ENCODE assay signal across 22 cellular contexts in genomic region chr18:8856769-8857393, GRCh38.
DNase-seq lines count a peak whose midpoint lies in the region; TF ChIP-seq lines count a peak whose summit lies in the region.
"Had no signal": no experiment of that assay in that cellular context is flagged by ENCODE, and none has a peak within 500 bp of the region (broad histone marks: within the 10 kb centered on the region; RNA-seq: fewer than 3 reads in every experiment).

No MANE protein-coding gene starts in this region.

- no peak overlapping the region for H3K4me2 ChIP-seq in H9 (ENCODE audit: insufficient read depth, insufficient read length, low read length)
- no peak overlapping the region for H3K4me2 ChIP-seq in mesendoderm (ENCODE audit: low read length)
- H3K4me2 ChIP-seq: A549 had no signal

- H3K4me3 Mint-ChIP-seq in H9 (no peak overlapping the region), endodermal cell (no peak overlapping the region)
- H3K4me3 Mint-ChIP-seq: CD8-positive, alpha-beta T cell; IgD-negative memory B cell; T-cell had no signal

- H3K4me1 Mint-ChIP-seq in H9 (peaks cover 7 to 11% of the 10 kb centered on the region in 2 experiments), endodermal cell (peaks cover 1% of the 10 kb centered on the region)
- H3K4me1 Mint-ChIP-seq: T-cell had no signal

- no peaks in the 10 kb centered on the region for H4K20me1 ChIP-seq in H9 (ENCODE audit: control insufficient read depth, insufficient read depth, insufficient read length)

- no peaks in the 10 kb centered on the region for H3K23me2 ChIP-seq in H9 (ENCODE audit: insufficient read length, low read depth, low read length, poor library complexity, severe bottlenecking)

- H3K56ac ChIP-seq in H9 (ENCODE audit: insufficient read length, low read depth, low read length), result no peak overlapping the region
- peak overlapping the region; percentile 20 for H3K56ac ChIP-seq in mesendoderm (ENCODE audit: low read length)

- no peak overlapping the region for H3K4me3 ChIP-seq in endodermal cell (ENCODE audit: low read length)
- H3K4me3 ChIP-seq in mesendoderm (ENCODE audit: low read length), result no peak overlapping the region
- no peak overlapping the region for H3K4me3 ChIP-seq in HAP-1
- H3K4me3 ChIP-seq: A549, SJSA1 had no signal

- H4K8ac ChIP-seq in H9 (replicated peaks; ENCODE audit: insufficient read length, low read depth, low read length) (no peak overlapping the region), mesendoderm (ENCODE audit: low read depth, low read length) (no peak overlapping the region)

- H2BK15ac ChIP-seq in H9 (ENCODE audit: low read depth, low read length), result no peak overlapping the region
- H2BK15ac ChIP-seq in mesendoderm (replicated peaks; ENCODE audit: low read depth), result no peak overlapping the region

- H3K36me3 ChIP-seq in endodermal cell (ENCODE audit: control insufficient read depth, insufficient read depth, low read length) (no peaks in the 10 kb centered on the region), mesendoderm (ENCODE audit: control insufficient read depth, insufficient read depth, low read length) (no peaks in the 10 kb centered on the region), HAP-1 (replicated peaks) (no peaks in the 10 kb centered on the region)
- H3K36me3 ChIP-seq: SJSA1 had no signal

- H3K9me3 ChIP-seq in H9 (ENCODE audit: control insufficient read depth, low read depth, low read length), result no peaks in the 10 kb centered on the region
- no peaks in the 10 kb centered on the region for H3K9me3 ChIP-seq in endodermal cell (ENCODE audit: control insufficient read depth, low read length)
- H3K9me3 ChIP-seq in HAP-1, result no peaks in the 10 kb centered on the region
- H3K9me3 ChIP-seq: A549, Caco-2, SJSA1 had no signal

- H3K27ac Mint-ChIP-seq in H9 (peak overlapping the region in 1 of 3 experiments; percentile 66; a peak in 3 of 7 replicates), endodermal cell (no peak overlapping the region)
- H3K27ac Mint-ChIP-seq: CD8-positive, alpha-beta T cell; IgD-negative memory B cell; T-cell had no signal

- DNase-seq in H9, result peak; percentile 43
- no peak for DNase-seq in endodermal cell
- no peak for DNase-seq in mesendoderm
- no peak for DNase-seq in HAP-1 (ENCODE audit: low spot score in 2 of 2)
- no peak for DNase-seq in activated CD4-positive, alpha-beta T cell treated with anti-CD3 and anti-CD28 coated beads for 4 hours
- DNase-seq in effector CD8-positive, alpha-beta T cell (lab: John Stamatoyannopoulos, UW), result no peak
- no peak for DNase-seq in SIG-M5 (lab: John Stamatoyannopoulos, UW)
- DNase-seq: AML-193; Caco-2; CD8-positive, alpha-beta T cell; HCEC 1CT; NCI-H1048; NCI-H1417; NCI-H1694; NCI-H2029 treated with DMSO at 0.1 percent for 48 hours; NCI-H2227 treated with DMSO at 0.1 percent for 48 hours; NCI-H526 treated with DMSO at 0.1 percent for 48 hours; T-cell had no signal

- no peak overlapping the region for H2AK5ac ChIP-seq in H9 (ENCODE audit: insufficient read length, low read length)
- no peak overlapping the region for H2AK5ac ChIP-seq in mesendoderm (ENCODE audit: low read length)

- H3K9ac ChIP-seq in H9 (ENCODE audit: extremely low read depth, insufficient read length, low read length), result no peak overlapping the region
- no peak overlapping the region for H3K9ac ChIP-seq in endodermal cell (ENCODE audit: extremely low read depth, low read length, poor library complexity, severe bottlenecking)
- no peak overlapping the region for H3K9ac ChIP-seq in mesendoderm (ENCODE audit: low read length)

- H3K36me3 Mint-ChIP-seq in H9 (ENCODE audit: insufficient read depth in 1 of 3, low read depth in 3 of 3) (no peaks in the 10 kb centered on the region), endodermal cell (ENCODE audit: low read depth) (no peaks in the 10 kb centered on the region)
- H3K36me3 Mint-ChIP-seq: CD8-positive, alpha-beta T cell; IgD-negative memory B cell; T-cell had no signal

- in situ Hi-C loops in HAP-1 (cut with MboI; ENCODE audit: low sequenced_read_pairs), result no loop called here

- H3K79me1 ChIP-seq in H9 (ENCODE audit: insufficient read depth, low read depth, low read length, poor library complexity, severe bottlenecking), result no peaks in the 10 kb centered on the region
- H3K79me1 ChIP-seq in mesendoderm (ENCODE audit: low read length), result no peaks in the 10 kb centered on the region

- H3K4me1 ChIP-seq in H9 (ENCODE audit: insufficient read depth, low read length) (peaks cover 4% of the 10 kb centered on the region), endodermal cell (ENCODE audit: control insufficient read depth, insufficient read depth, low read length) (no peaks in the 10 kb centered on the region), mesendoderm (ENCODE audit: control insufficient read depth, low read depth, low read length) (no peaks in the 10 kb centered on the region), HAP-1 (no peaks in the 10 kb centered on the region)
- H3K4me1 ChIP-seq: Caco-2 had no signal

- H3K79me2 ChIP-seq in H9 (ENCODE audit: insufficient read depth, low read length) (no peaks in the 10 kb centered on the region), mesendoderm (ENCODE audit: control insufficient read depth, insufficient read depth, low read length) (no peaks in the 10 kb centered on the region)

- WGBS in H9 (ENCODE audit: extremely low coverage, insufficient read length, low lambda C conversion rate), result no CpG with 5 or more reads among the region's 34 CpGs
- 86 to 89% methylated on average over 23 to 34 of the region's 34 CpGs for WGBS in endodermal cell (ENCODE audit: insufficient coverage in 1 of 2, insufficient read length in 1 of 2), 2 experiments
- no CpG with 5 or more reads among the region's 34 CpGs for WGBS in mesendoderm (ENCODE audit: extremely low coverage, insufficient coverage, low lambda C conversion rate)

- TF ChIP-seq CTCF in H9 (conservative IDR thresholded peaks at IDR 0.05), result no peak
- TF ChIP-seq CTCF in endodermal cell (conservative IDR thresholded peaks at IDR 0.05), result no peak

- no peak overlapping the region for H3K23ac ChIP-seq in H9 (ENCODE audit: insufficient read length, low read depth, low read length)
- no peak overlapping the region for H3K23ac ChIP-seq in mesendoderm (ENCODE audit: low read length)

- no peak overlapping the region for H3K27ac ChIP-seq in H9 (ENCODE audit: insufficient read length, low read depth, low read length)
- H3K27ac ChIP-seq in endodermal cell (ENCODE audit: low read depth, low read length), result peak overlapping the region; percentile 75
- no peak overlapping the region for H3K27ac ChIP-seq in mesendoderm (ENCODE audit: low read depth, low read length)
- H3K27ac ChIP-seq: C4-2B had no signal

- H2BK5ac ChIP-seq in H9 (ENCODE audit: insufficient read length, low read length), result no peak overlapping the region
- no peak overlapping the region for H2BK5ac ChIP-seq in mesendoderm (ENCODE audit: low read length)

- H3T11ph ChIP-seq in H9 (ENCODE audit: low read length), result no peak overlapping the region

- H3K4ac ChIP-seq in H9 (ENCODE audit: low read depth, low read length) (no peak overlapping the region), mesendoderm (ENCODE audit: low read depth, low read length) (no peak overlapping the region)

- H3K14ac ChIP-seq in H9 (ENCODE audit: insufficient read depth, low read length), result no peak overlapping the region

- H3K9me3 Mint-ChIP-seq in H9 (no peaks in the 10 kb centered on the region), endodermal cell (no peaks in the 10 kb centered on the region)
- H3K9me3 Mint-ChIP-seq: T-cell had no signal

- H4K5ac ChIP-seq in H9 (ENCODE audit: insufficient read length, low read depth, low read length) (no peak overlapping the region), mesendoderm (ENCODE audit: low read length) (no peak overlapping the region)

- H2BK120ac ChIP-seq in H9 (ENCODE audit: low read depth, low read length, poor library complexity, severe bottlenecking), result no peak overlapping the region
- H2BK120ac ChIP-seq in mesendoderm (ENCODE audit: low read depth, low read length), result no peak overlapping the region

- no peaks in the 10 kb centered on the region for H3K27me3 ChIP-seq in H9 (ENCODE audit: insufficient read depth, low read length)
- peaks cover 4% of the 10 kb centered on the region for H3K27me3 ChIP-seq in endodermal cell (ENCODE audit: control insufficient read depth, insufficient read depth, low read length, poor library complexity, severe bottlenecking)
- H3K27me3 ChIP-seq in mesendoderm (ENCODE audit: insufficient read depth, low read length, poor library complexity), result no peaks in the 10 kb centered on the region
- H3K27me3 ChIP-seq in HAP-1 (ENCODE audit: low read depth), result no peaks in the 10 kb centered on the region; the same call in 1 of the 2 replicates
- H3K27me3 ChIP-seq: SJSA1 had no signal

- no peak overlapping the region for H2AFZ ChIP-seq in H9 (ENCODE audit: low read length)

- H3K27me3 Mint-ChIP-seq in H9 (ENCODE audit: low read depth), result no peaks in the 10 kb centered on the region
- H3K27me3 Mint-ChIP-seq in endodermal cell (ENCODE audit: insufficient read depth), result peaks cover 13% of the 10 kb centered on the region
- H3K27me3 Mint-ChIP-seq: IgD-negative memory B cell had no signal

- H2BK20ac ChIP-seq in H9 (ENCODE audit: low read depth, low read length, poor library complexity, severe bottlenecking), result no peak overlapping the region

- H2BK12ac ChIP-seq in H9 (ENCODE audit: insufficient read length, low read depth, low read length), result no peak overlapping the region

- H4K91ac ChIP-seq in H9 (ENCODE audit: insufficient read length, low read depth, low read length), result no peak overlapping the region

- H3K18ac ChIP-seq in H9 (ENCODE audit: insufficient read length, low read depth, low read length) (no peak overlapping the region), mesendoderm (ENCODE audit: low read length) (no peak overlapping the region)
